8 cellular contexts compared by ENCODE assay signal in genomic region chr3:41200669-41201021, GRCh38. TPM values are rescaled to one million over a fixed set of nuclear protein-coding genes. Genes with fewer than 3 reads are reported as not detected.
A peak's percentile ranks its signal among the peaks of the same experiment; 100 is the strongest.
DNase-seq lines count a peak whose midpoint lies in the region; ATAC-seq and TF ChIP-seq lines count a peak whose summit lies in the region.

No MANE protein-coding gene starts in this region.

- H4K20me1 ChIP-seq in DND-41 (ENCODE audit: insufficient read depth, low read length) (peaks cover 56% of the 10 kb centered on the region), KMS-11 (ENCODE audit: insufficient read depth) (peaks cover 22% of the 10 kb centered on the region; the same call in 1 of the 2 replicates), osteoblast (ENCODE audit: insufficient read depth, low read length) (peaks cover 55% of the 10 kb centered on the region)

- peak overlapping the region; percentile 71 for H3K4me2 ChIP-seq in DND-41 (ENCODE audit: insufficient read depth, low read length)
- H3K4me2 ChIP-seq in KMS-11: peak overlapping the region; percentile 52
- H3K4me2 ChIP-seq in osteoblast (ENCODE audit: insufficient read depth, low read length): peak overlapping the region; percentile 95

- peak overlapping the region; percentile 38 to 61; a peak in 3 of 4 replicates for H3K4me3 ChIP-seq in DND-41 (ENCODE audit: low read depth in 1 of 2, low read length in 2 of 2)
- no peak overlapping the region for H3K4me3 ChIP-seq in KMS-11 (IDR thresholded peaks at IDR 0.05; ENCODE audit: insufficient read depth, low read depth, low read length)
- H3K4me3 ChIP-seq in fibroblast of mammary gland (ENCODE audit: control insufficient read depth, low read depth, low read length): peak overlapping the region; percentile 55
- peak overlapping the region; percentile 91 for H3K4me3 ChIP-seq in osteoblast (ENCODE audit: insufficient read depth, low read length)

- TF ChIP-seq CTCF in DND-41 (IDR thresholded peaks at IDR 0.05; ENCODE audit: borderline replicate concordance, extremely low read depth, low read length, poor library complexity, severe bottlenecking) (no peak), KMS-11 (conservative IDR thresholded peaks at IDR 0.05; ENCODE audit: low read depth, low read length) (no peak), VCaP (conservative IDR thresholded peaks at IDR 0.05) (no peak), fibroblast of mammary gland (conservative IDR thresholded peaks at IDR 0.05; ENCODE audit: control insufficient read depth, insufficient read depth, low read depth, low read length) (no peak), osteoblast (IDR thresholded peaks at IDR 0.05; ENCODE audit: extremely low read depth, low read depth, low read length) (no peak)

- peaks cover 9% of the 10 kb centered on the region; the same call in 1 of the 2 replicates for H3K36me3 ChIP-seq in DND-41 (ENCODE audit: insufficient read depth, low read length)
- H3K36me3 ChIP-seq in KMS-11 (ENCODE audit: insufficient read depth): no peaks in the 10 kb centered on the region
- H3K36me3 ChIP-seq in osteoblast (ENCODE audit: insufficient read depth, low read length): no peaks in the 10 kb centered on the region

- peaks cover 67% of the 10 kb centered on the region for H3K79me2 ChIP-seq in DND-41 (ENCODE audit: insufficient read depth, low read length)
- H3K79me2 ChIP-seq in KMS-11 (ENCODE audit: insufficient read depth, low read depth): peaks cover 57% of the 10 kb centered on the region
- peaks cover 62% of the 10 kb centered on the region for H3K79me2 ChIP-seq in osteoblast (ENCODE audit: insufficient read depth, low read length)

- H2AFZ ChIP-seq in DND-41 (ENCODE audit: low read depth, low read length) (no peak overlapping the region), KMS-11 (ENCODE audit: low read depth) (no peak overlapping the region), osteoblast (ENCODE audit: low read length) (no peak overlapping the region)

- H3K9ac ChIP-seq in DND-41 (ENCODE audit: low read depth, low read length): peak overlapping the region; percentile 96
- no peak overlapping the region; the same call in 1 of the 2 replicates for H3K9ac ChIP-seq in KMS-11

- H3K9me3 ChIP-seq in DND-41 (ENCODE audit: insufficient read depth, low read length, severe bottlenecking) (no peaks in the 10 kb centered on the region), osteoblast (ENCODE audit: low read depth, low read length) (no peaks in the 10 kb centered on the region)

- peaks cover 52% of the 10 kb centered on the region for H3K4me1 ChIP-seq in DND-41 (ENCODE audit: insufficient read depth, low read length)
- H3K4me1 ChIP-seq in KMS-11 (ENCODE audit: low read depth, poor library complexity, severe bottlenecking): peaks cover 34% of the 10 kb centered on the region
- peaks cover 31% of the 10 kb centered on the region for H3K4me1 ChIP-seq in osteoblast (ENCODE audit: insufficient read depth, low read length)

- H3K27ac ChIP-seq in DND-41 (ENCODE audit: low read length) (peak overlapping the region; percentile 46), KMS-11 (peak overlapping the region; percentile 20; the same call in 1 of the 2 replicates), VCaP (peak overlapping the region; percentile 93), osteoblast (ENCODE audit: low read depth, low read length) (peak overlapping the region; percentile 89)

- DNase-seq in DND-41 (peak; percentile 74), fibroblast of mammary gland (ENCODE audit: low read depth) (peak; percentile 50), osteoblast (ENCODE audit: insufficient read length, low spot score, missing footprints) (peak; percentile 77)
- DNase-seq in effector CD8-positive, alpha-beta T cell (lab: John Stamatoyannopoulos, UW): no peak
- no peak for DNase-seq in activated CD8-positive, alpha-beta memory T cell treated with anti-CD3 and anti-CD28 coated beads for 24 hours

- ATAC-seq in DND-41 (ENCODE audit: insufficient read depth, low read depth) (peak; percentile 66), HG02798 (IDR thresholded peaks at IDR 0.05; ENCODE audit: poor library complexity, unreplicated experiment) (no peak)

- H3K27me3 ChIP-seq in DND-41 (ENCODE audit: insufficient read depth, low read length, poor library complexity) (peaks cover 15% of the 10 kb centered on the region), KMS-11 (ENCODE audit: insufficient read depth, low read depth) (no peaks in the 10 kb centered on the region), osteoblast (ENCODE audit: insufficient read depth, low read length) (no peaks in the 10 kb centered on the region)

RNA-seq across cellular contexts. Expression of gene CTNNB1, which starts 1.3 kb away (rescaled TPM):
- total RNA-seq in osteoblast: 1,105 and 1,165 TPM in 2 replicates

Comparison
In these comparisons a context has a peak if more than half of its experiments do, and no peak if none do; other contexts are left out.
1. DNase-seq: peak in DND-41 (single experiment), fibroblast of mammary gland (single experiment) and osteoblast (single experiment); none in effector CD8-positive, alpha-beta T cell (single experiment) and activated CD8-positive, alpha-beta memory T cell treated with anti-CD3 and anti-CD28 coated beads for 24 hours (single experiment).
2. H3K27ac ChIP-seq: peak in every context shown above with its lines; median percentile 93 in VCaP; 89 in osteoblast; 46 in DND-41; 20 in KMS-11.
3. Peak in every context shown above with its lines, with median percentiles within 50 percentile points of each other: H3K4me2 ChIP-seq.